1 cellular context compared by ENCODE assay signal in genomic region chr12:6767301-6767591, GRCh38.
TF ChIP-seq lines count a peak whose summit lies in the region.

No MANE protein-coding gene starts in this region.

TF ChIP-seq in H1, 55 proteins besides CTCF, POLR2A, EP300 and RAD21:
- TF ChIP-seq ASH2L (IDR thresholded peaks at IDR 0.05; ENCODE audit: low read length) (peak; percentile 22), EZH2 (IDR thresholded peaks at IDR 0.05; ENCODE audit: low read depth, low read length, severe bottlenecking) (no peak)
